Comparison of ENCODE assay signal across 29 cellular contexts in genomic region chr12:118582863-118583262, GRCh38.
"Had no signal": no experiment of that assay in that cellular context is flagged by ENCODE, and none has a peak within 500 bp of the region (broad histone marks: within the 10 kb centered on the region; RNA-seq: fewer than 3 reads in every experiment).

No MANE protein-coding gene starts in this region.

- H3K27me3 ChIP-seq: brain microvascular endothelial cell, cardiac muscle cell, SJCRH30 had no signal

- H3K36me3 ChIP-seq: brain microvascular endothelial cell, cardiac muscle cell, SJCRH30, WERI-Rb-1 had no signal

- ATAC-seq: activated CD8-positive, alpha-beta memory T cell treated with anti-CD3 and anti-CD28 coated beads, Interleukin-2, amount 10 ng/mL, durations not matched to agents 7 days and 5 days; activated naive CD8-positive, alpha-beta T cell treated with anti-CD3 and anti-CD28 coated beads, Interleukin-2, amount 50 U/mL, for 24 hours; K562; Panc1 had no signal

- DNase-seq: activated CD4-positive, alpha-beta memory T cell treated with anti-CD3 and anti-CD28 coated beads, Interleukin-2, amount 10 ng/mL, durations not matched to agents 7 days and 5 days; activated CD4-positive, alpha-beta T cell treated with anti-CD3 and anti-CD28 coated beads for 1 hour; activated CD4-positive, alpha-beta T cell treated with anti-CD3 and anti-CD28 coated beads for 48 hours; activated CD4-positive, CD25-positive, alpha-beta regulatory T cell; activated CD8-positive, alpha-beta memory T cell treated with anti-CD3 and anti-CD28 coated beads for 24 hours; activated CD8-positive, alpha-beta memory T cell treated with anti-CD3 and anti-CD28 coated beads, Interleukin-2, amount 10 ng/mL, durations not matched to agents 7 days and 5 days; activated CD8-positive, alpha-beta memory T cell treated with anti-CD3 and anti-CD28 coated beads, Interleukin-2, amount 50 U/mL, for 48 hours; activated effector memory CD4-positive, alpha-beta T cell treated with Interleukin-2 at 50 U/mL for 16 hours; activated naive CD4-positive, alpha-beta T cell treated with anti-CD3 and anti-CD28 coated beads, Interleukin-2, amount 10 ng/mL, durations not matched to agents 7 days and 5 days; activated naive CD8-positive, alpha-beta T cell treated with anti-CD3 and anti-CD28 coated beads, Interleukin-2, amount 50 U/mL, for 24 hours; activated T-cell treated with anti-CD3 and anti-CD28 coated beads, Interleukin-2, amount 50 U/mL, for 48 hours; anterior cingulate cortex; brain microvascular endothelial cell; NCI-H1092; NCI-H1436 treated with DMSO at 0.1 percent for 48 hours; NCI-H1694 treated with DMSO at 0.1 percent for 48 hours; NCI-H2029 treated with DMSO at 0.1 percent for 48 hours; NCI-H2107; NCI-H2171; NCI-H446 treated with DMSO at 0.1 percent for 48 hours; NCI-H524 treated with DMSO at 0.1 percent for 48 hours; SHP77; SJCRH30; T1000; WERI-Rb-1 had no signal

- FAIRE-seq: K562 had no signal

- H3K4me1 ChIP-seq: SJCRH30 had no signal

- H3K27ac ChIP-seq: brain microvascular endothelial cell, cardiac muscle cell, SJCRH30, SK-N-MC, WERI-Rb-1 had no signal

- H3K9me3 ChIP-seq: SJCRH30 had no signal

- H3K4me3 ChIP-seq: cardiac muscle cell, K562, SJCRH30, SK-N-MC had no signal
